In the genomic region with DNA sequence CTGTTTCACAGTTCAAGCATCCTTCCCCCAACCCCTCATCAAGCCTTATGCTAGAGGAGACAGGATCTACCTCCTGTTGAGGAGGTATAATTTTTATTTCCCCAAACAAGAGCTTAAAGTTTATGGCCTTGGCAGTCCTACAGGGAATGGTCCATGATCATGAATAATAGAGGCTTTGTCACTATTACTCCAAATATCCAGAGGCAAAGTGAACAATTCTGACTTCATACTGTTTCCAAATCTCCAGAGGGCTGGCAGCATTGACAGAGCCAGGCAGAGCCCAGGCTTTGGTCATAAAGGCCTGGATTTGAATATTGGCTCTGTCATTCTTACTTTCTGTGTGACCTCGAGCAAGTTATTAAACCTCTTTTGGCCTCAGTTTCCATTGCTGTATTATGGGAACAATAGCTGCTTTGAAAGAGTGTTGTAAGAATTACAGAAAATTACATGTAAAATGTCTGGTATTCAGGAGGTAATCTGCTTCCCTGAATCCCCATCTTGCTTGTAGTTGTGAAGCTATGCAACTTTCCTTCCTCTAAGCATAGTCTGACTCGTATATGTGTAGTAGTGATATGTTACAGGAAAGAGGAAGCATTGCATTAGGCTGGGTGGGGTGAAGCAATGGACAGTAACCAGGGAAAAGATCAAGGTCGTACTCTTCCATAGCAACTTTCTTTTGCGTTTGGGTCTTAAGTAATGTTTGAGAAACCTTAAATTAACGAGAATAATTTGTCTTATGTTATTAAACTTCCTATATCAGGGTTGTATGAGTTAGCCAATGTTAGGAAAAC, we compare ENCODE assay signal across 1 cellular context.
TF ChIP-seq lines count a peak whose summit lies in the region.

No MANE protein-coding gene starts in this region.

TF ChIP-seq in SK-N-SH, 30 proteins besides CTCF, POLR2A, EP300 and RAD21 (continued from another document):
- TF ChIP-seq, protein P1, sequence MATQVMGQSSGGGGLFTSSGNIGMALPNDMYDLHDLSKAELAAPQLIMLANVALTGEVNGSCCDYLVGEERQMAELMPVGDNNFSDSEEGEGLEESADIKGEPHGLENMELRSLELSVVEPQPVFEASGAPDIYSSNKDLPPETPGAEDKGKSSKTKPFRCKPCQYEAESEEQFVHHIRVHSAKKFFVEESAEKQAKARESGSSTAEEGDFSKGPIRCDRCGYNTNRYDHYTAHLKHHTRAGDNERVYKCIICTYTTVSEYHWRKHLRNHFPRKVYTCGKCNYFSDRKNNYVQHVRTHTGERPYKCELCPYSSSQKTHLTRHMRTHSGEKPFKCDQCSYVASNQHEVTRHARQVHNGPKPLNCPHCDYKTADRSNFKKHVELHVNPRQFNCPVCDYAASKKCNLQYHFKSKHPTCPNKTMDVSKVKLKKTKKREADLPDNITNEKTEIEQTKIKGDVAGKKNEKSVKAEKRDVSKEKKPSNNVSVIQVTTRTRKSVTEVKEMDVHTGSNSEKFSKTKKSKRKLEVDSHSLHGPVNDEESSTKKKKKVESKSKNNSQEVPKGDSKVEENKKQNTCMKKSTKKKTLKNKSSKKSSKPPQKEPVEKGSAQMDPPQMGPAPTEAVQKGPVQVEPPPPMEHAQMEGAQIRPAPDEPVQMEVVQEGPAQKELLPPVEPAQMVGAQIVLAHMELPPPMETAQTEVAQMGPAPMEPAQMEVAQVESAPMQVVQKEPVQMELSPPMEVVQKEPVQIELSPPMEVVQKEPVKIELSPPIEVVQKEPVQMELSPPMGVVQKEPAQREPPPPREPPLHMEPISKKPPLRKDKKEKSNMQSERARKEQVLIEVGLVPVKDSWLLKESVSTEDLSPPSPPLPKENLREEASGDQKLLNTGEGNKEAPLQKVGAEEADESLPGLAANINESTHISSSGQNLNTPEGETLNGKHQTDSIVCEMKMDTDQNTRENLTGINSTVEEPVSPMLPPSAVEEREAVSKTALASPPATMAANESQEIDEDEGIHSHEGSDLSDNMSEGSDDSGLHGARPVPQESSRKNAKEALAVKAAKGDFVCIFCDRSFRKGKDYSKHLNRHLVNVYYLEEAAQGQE (IDR thresholded peaks at IDR 0.05; ENCODE audit: low read depth, low read length): no peak
- no peak for TF ChIP-seq SMC3 (IDR thresholded peaks at IDR 0.05; ENCODE audit: low read depth, low read length)
- no peak for TF ChIP-seq MXI1 (IDR thresholded peaks at IDR 0.05; ENCODE audit: low read depth, low read length)
- no peak for TF ChIP-seq MEF2A (IDR thresholded peaks at IDR 0.05; ENCODE audit: borderline replicate concordance, low read depth)
- no peak for TF ChIP-seq EZH2phosphoT487 (IDR thresholded peaks at IDR 0.05; ENCODE audit: borderline replicate concordance, low read depth)
- TF ChIP-seq, protein P2, sequence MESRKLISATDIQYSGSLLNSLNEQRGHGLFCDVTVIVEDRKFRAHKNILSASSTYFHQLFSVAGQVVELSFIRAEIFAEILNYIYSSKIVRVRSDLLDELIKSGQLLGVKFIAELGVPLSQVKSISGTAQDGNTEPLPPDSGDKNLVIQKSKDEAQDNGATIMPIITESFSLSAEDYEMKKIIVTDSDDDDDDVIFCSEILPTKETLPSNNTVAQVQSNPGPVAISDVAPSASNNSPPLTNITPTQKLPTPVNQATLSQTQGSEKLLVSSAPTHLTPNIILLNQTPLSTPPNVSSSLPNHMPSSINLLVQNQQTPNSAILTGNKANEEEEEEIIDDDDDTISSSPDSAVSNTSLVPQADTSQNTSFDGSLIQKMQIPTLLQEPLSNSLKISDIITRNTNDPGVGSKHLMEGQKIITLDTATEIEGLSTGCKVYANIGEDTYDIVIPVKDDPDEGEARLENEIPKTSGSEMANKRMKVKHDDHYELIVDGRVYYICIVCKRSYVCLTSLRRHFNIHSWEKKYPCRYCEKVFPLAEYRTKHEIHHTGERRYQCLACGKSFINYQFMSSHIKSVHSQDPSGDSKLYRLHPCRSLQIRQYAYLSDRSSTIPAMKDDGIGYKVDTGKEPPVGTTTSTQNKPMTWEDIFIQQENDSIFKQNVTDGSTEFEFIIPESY (IDR thresholded peaks at IDR 0.05; ENCODE audit: borderline replicate concordance, low read depth): no peak
- TF ChIP-seq, protein P3, sequence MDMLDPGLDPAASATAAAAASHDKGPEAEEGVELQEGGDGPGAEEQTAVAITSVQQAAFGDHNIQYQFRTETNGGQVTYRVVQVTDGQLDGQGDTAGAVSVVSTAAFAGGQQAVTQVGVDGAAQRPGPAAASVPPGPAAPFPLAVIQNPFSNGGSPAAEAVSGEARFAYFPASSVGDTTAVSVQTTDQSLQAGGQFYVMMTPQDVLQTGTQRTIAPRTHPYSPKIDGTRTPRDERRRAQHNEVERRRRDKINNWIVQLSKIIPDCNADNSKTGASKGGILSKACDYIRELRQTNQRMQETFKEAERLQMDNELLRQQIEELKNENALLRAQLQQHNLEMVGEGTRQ (IDR thresholded peaks at IDR 0.05; ENCODE audit: borderline replicate concordance, low read depth, low read length): no peak
- TF ChIP-seq, protein P4, sequence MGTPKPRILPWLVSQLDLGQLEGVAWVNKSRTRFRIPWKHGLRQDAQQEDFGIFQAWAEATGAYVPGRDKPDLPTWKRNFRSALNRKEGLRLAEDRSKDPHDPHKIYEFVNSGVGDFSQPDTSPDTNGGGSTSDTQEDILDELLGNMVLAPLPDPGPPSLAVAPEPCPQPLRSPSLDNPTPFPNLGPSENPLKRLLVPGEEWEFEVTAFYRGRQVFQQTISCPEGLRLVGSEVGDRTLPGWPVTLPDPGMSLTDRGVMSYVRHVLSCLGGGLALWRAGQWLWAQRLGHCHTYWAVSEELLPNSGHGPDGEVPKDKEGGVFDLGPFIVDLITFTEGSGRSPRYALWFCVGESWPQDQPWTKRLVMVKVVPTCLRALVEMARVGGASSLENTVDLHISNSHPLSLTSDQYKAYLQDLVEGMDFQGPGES (IDR thresholded peaks at IDR 0.05; ENCODE audit: low read depth, low read length): no peak
- TF ChIP-seq RFX5 (IDR thresholded peaks at IDR 0.05; ENCODE audit: low read length): no peak
- TF ChIP-seq, protein P5, sequence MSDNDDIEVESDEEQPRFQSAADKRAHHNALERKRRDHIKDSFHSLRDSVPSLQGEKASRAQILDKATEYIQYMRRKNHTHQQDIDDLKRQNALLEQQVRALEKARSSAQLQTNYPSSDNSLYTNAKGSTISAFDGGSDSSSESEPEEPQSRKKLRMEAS (IDR thresholded peaks at IDR 0.05; ENCODE audit: low read depth): no peak
- no peak for TF ChIP-seq SIN3A (IDR thresholded peaks at IDR 0.05; ENCODE audit: borderline replicate concordance, low read depth, low read length)
- no peak for TF ChIP-seq JUND (IDR thresholded peaks at IDR 0.05)
